Comparison of ENCODE assay signal across 7 cellular contexts in the genomic region with DNA sequence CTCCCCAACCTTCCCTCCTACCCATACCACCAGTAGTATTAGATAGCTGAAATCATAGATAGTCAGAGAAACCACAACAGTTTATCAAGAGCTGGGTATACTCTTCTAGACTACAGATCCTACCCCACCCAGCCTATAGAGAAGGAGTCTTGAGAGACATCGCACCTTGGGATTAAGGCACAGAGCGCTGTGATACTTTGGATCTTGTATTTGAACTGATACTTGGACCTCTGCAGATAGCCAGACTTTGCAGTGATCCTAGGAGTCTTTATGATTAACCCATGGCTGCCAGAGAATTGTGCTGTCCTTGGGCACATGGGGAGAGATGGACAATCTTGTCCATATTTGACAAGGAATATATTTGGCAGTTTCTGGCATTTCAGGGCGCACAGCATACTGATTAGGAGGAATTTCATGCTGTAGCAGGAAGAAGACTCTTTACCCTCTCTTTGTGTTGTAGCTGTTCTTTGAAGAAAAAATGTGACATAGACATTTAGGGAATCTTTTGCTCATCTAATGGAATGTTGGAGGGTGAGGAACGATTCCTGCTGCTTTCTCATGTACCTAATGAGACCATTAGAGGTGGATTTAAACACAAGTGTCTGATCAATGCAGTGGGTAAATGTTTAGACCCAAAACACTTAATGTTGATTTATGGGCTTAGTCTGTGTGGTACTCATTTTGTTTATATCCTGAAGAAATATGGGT. TPM values are rescaled to one million over a fixed set of nuclear protein-coding genes. Genes with fewer than 3 reads are reported as not detected.
DNase-seq lines count a peak whose midpoint lies in the region; FAIRE-seq and TF ChIP-seq lines count a peak whose summit lies in the region.

No MANE protein-coding gene starts in this region.

- peak overlapping the region; percentile 5 for H3K27ac Mint-ChIP-seq in activated T-helper 1 cell treated with anti-CD3 and anti-CD28 coated beads, Interleukin-12 subunit alpha, Interleukin-12 subunit beta, Interleukin-2, Interleukin-4 antibody, amounts not matched to agents 30 ng/mL and 10 ng/mL and 1 ng/mL, durations not matched to agents 14 hours and 24 hours and 36 hours

- peak overlapping the region; percentile 67 for H3K4me3 ChIP-seq in hepatocyte
- peak overlapping the region; percentile 53 to 68 (median 60) for H3K4me3 ChIP-seq in sigmoid colon

- peaks cover 49% of the 10 kb centered on the region for H3K79me2 ChIP-seq in hepatocyte

- no peaks in the 10 kb centered on the region for H3K27me3 Mint-ChIP-seq in activated T-helper 1 cell treated with anti-CD3 and anti-CD28 coated beads, Interleukin-12 subunit alpha, Interleukin-12 subunit beta, Interleukin-2, Interleukin-4 antibody, amounts not matched to agents 30 ng/mL and 10 ng/mL and 1 ng/mL, durations not matched to agents 14 hours and 24 hours and 36 hours (ENCODE audit: insufficient read depth)

- H3K4me1 Mint-ChIP-seq in activated T-helper 1 cell treated with anti-CD3 and anti-CD28 coated beads, Interleukin-12 subunit alpha, Interleukin-12 subunit beta, Interleukin-2, Interleukin-4 antibody, amounts not matched to agents 30 ng/mL and 10 ng/mL and 1 ng/mL, durations not matched to agents 14 hours and 24 hours and 36 hours (ENCODE audit: low read depth): peaks cover 28% of the 10 kb centered on the region

- H3K36me3 Mint-ChIP-seq in activated T-helper 1 cell treated with anti-CD3 and anti-CD28 coated beads, Interleukin-12 subunit alpha, Interleukin-12 subunit beta, Interleukin-2, Interleukin-4 antibody, amounts not matched to agents 30 ng/mL and 10 ng/mL and 1 ng/mL, durations not matched to agents 14 hours and 24 hours and 36 hours (ENCODE audit: low read depth): no peaks in the 10 kb centered on the region

- intact Hi-C loops in activated T-helper 1 cell treated with anti-CD3 and anti-CD28 coated beads, Interleukin-12 subunit alpha, Interleukin-12 subunit beta, Interleukin-2, Interleukin-4 antibody, amounts not matched to agents 30 ng/mL and 10 ng/mL and 1 ng/mL, durations not matched to agents 14 hours and 24 hours and 36 hours (cut with micrococcal nuclease): no loop called here
- intact Hi-C loops in sigmoid colon (cut with DNase I): no loop called here

- WGBS in hepatocyte (ENCODE audit: low lambda C conversion rate, missing lambda C conversion rate): 8% methylated on average over 4 of the region's 4 CpGs
- WGBS in sigmoid colon, 2 donors: 25 to 49% methylated on average over 4 of the region's 4 CpGs

- no peaks in the 10 kb centered on the region for H3K9me2 ChIP-seq in hepatocyte (replicated peaks; ENCODE audit: insufficient read depth)

- no peaks in the 10 kb centered on the region for H3K9me3 ChIP-seq in hepatocyte (ENCODE audit: low read depth)
- H3K9me3 ChIP-seq in sigmoid colon: no peaks in the 10 kb centered on the region

- H3K36me3 ChIP-seq in hepatocyte (replicated peaks; ENCODE audit: insufficient read depth, low read depth) (no peaks in the 10 kb centered on the region), sigmoid colon (no peaks in the 10 kb centered on the region)

- TF ChIP-seq CTCF in hepatocyte (IDR thresholded peaks at IDR 0.05; ENCODE audit: poor library complexity) (no peak), sigmoid colon (IDR thresholded peaks at IDR 0.05) (no peak), D721Med (IDR thresholded peaks at IDR 0.05; ENCODE audit: insufficient read depth, missing control alignments) (no peak)

- DNase-seq in HT-29 (ENCODE audit: low spot score): peak; percentile 61
- no peak for DNase-seq in activated T-helper 1 cell treated with anti-CD3 and anti-CD28 coated beads, Interleukin-12 subunit alpha, Interleukin-12 subunit beta, Interleukin-2, Interleukin-4 antibody, amounts not matched to agents 30 ng/mL and 10 ng/mL and 1 ng/mL, durations not matched to agents 14 hours and 24 hours and 36 hours (ENCODE audit: low spot score)
- DNase-seq in hepatocyte (ENCODE audit: low spot score): peak; percentile 27
- no peak for DNase-seq in sigmoid colon
- no peak for DNase-seq in SW 1271 (lab: John Stamatoyannopoulos, UW)
- DNase-seq in D721Med (ENCODE audit: insufficient read length, low spot score): no peak
- no peak for DNase-seq in activated gamma-delta T cell (lab: John Stamatoyannopoulos, UW)

- peak overlapping the region; percentile 96 for H3K27ac ChIP-seq in hepatocyte
- peak overlapping the region; percentile 90 to 94 (median 92) for H3K27ac ChIP-seq in sigmoid colon

- FAIRE-seq in D721Med (lab: Jason Lieb, UNC): no peak

- H3K9me3 Mint-ChIP-seq in activated T-helper 1 cell treated with anti-CD3 and anti-CD28 coated beads, Interleukin-12 subunit alpha, Interleukin-12 subunit beta, Interleukin-2, Interleukin-4 antibody, amounts not matched to agents 30 ng/mL and 10 ng/mL and 1 ng/mL, durations not matched to agents 14 hours and 24 hours and 36 hours: no peaks in the 10 kb centered on the region

- TF ChIP-seq EP300 in sigmoid colon (IDR thresholded peaks at IDR 0.05): no peak

- peak overlapping the region; percentile 85 for H3K4me2 ChIP-seq in hepatocyte

- peak overlapping the region; percentile 89 for H3K4me3 Mint-ChIP-seq in activated T-helper 1 cell treated with anti-CD3 and anti-CD28 coated beads, Interleukin-12 subunit alpha, Interleukin-12 subunit beta, Interleukin-2, Interleukin-4 antibody, amounts not matched to agents 30 ng/mL and 10 ng/mL and 1 ng/mL, durations not matched to agents 14 hours and 24 hours and 36 hours

- no peaks in the 10 kb centered on the region for H4K20me1 ChIP-seq in hepatocyte (ENCODE audit: insufficient read depth, poor library complexity, severe bottlenecking)

- H3K27me3 ChIP-seq in hepatocyte (no peaks in the 10 kb centered on the region), sigmoid colon (no peaks in the 10 kb centered on the region)

- H2AFZ ChIP-seq in hepatocyte: peak overlapping the region; percentile 72

- no peak for TF ChIP-seq POLR2A in sigmoid colon (IDR thresholded peaks at IDR 0.05)

- H3K4me1 ChIP-seq in hepatocyte (ENCODE audit: insufficient read depth): peaks cover 31% of the 10 kb centered on the region
- H3K4me1 ChIP-seq in sigmoid colon: peaks cover 0 to 62% (median 54%) of the 10 kb centered on the region in 4 donors

RNA-seq across cellular contexts. Expression of a gene that starts 1.0 kb away (rescaled TPM):
- total RNA-seq in HT-29 (2014; rRNA removed; shearing (Covaris generic)): 7.1 and 7.7 TPM in 2 replicates
- total RNA-seq in activated T-helper 1 cell treated with anti-CD3 and anti-CD28 coated beads, Interleukin-12 subunit alpha, Interleukin-12 subunit beta, Interleukin-2, Interleukin-4 antibody, amounts not matched to agents 30 ng/mL and 10 ng/mL and 1 ng/mL, durations not matched to agents 14 hours and 24 hours and 36 hours: 4.0 and 6.5 TPM in 2 replicates
- total RNA-seq in hepatocyte (14.6 and 15.2 TPM in 2 replicates), sigmoid colon (10 to 100 TPM; 20.6 to 33.0 (median 23.1) TPM)
- polyA plus RNA-seq in hepatocyte (15.9 and 18.8 TPM in 2 replicates), sigmoid colon (10 to 100 TPM in 1 of 3 donors, 1 to 10 TPM in 2; 8.4 to 12.3 (median 9.8) TPM)

RNA-seq across cellular contexts. Expression of a gene that starts 34.7 kb away (rescaled TPM):
- 5.7 and 6.9 TPM in 2 replicates for total RNA-seq in HT-29 (2014; rRNA removed; shearing (Covaris generic))
- 1.5 and 2.6 TPM in 2 replicates for total RNA-seq in activated T-helper 1 cell treated with anti-CD3 and anti-CD28 coated beads, Interleukin-12 subunit alpha, Interleukin-12 subunit beta, Interleukin-2, Interleukin-4 antibody, amounts not matched to agents 30 ng/mL and 10 ng/mL and 1 ng/mL, durations not matched to agents 14 hours and 24 hours and 36 hours
- 6.1 and 6.4 TPM in 2 replicates for total RNA-seq in hepatocyte
- polyA plus RNA-seq in hepatocyte: 3.3 and 3.5 TPM in 2 replicates
- total RNA-seq in sigmoid colon: 1 to 10 TPM in 2 of 4 donors, under 1 TPM in 2; 0.66 to 3.5 (median 2.0) TPM
- polyA plus RNA-seq in sigmoid colon: 1 to 10 TPM in 1 of 3 donors, not detected in 2; 1.2 TPM

RNA-seq across cellular contexts. Expression of a gene that starts 54.3 kb away (rescaled TPM):
- 4.4 and 4.5 TPM in 2 replicates for total RNA-seq in HT-29 (2014; rRNA removed; shearing (Covaris generic))
- total RNA-seq in activated T-helper 1 cell treated with anti-CD3 and anti-CD28 coated beads, Interleukin-12 subunit alpha, Interleukin-12 subunit beta, Interleukin-2, Interleukin-4 antibody, amounts not matched to agents 30 ng/mL and 10 ng/mL and 1 ng/mL, durations not matched to agents 14 hours and 24 hours and 36 hours: 5.0 and 5.5 TPM in 2 replicates
- 2.5 and 3.4 TPM in 2 replicates for total RNA-seq in hepatocyte
- polyA plus RNA-seq in hepatocyte: 3.2 TPM in 2 replicates
- 1 to 10 TPM; 1.7 to 3.1 (median 2.3) TPM for total RNA-seq in sigmoid colon
- polyA plus RNA-seq in sigmoid colon: 1 to 10 TPM; 3.0 to 4.6 (median 3.2) TPM

Comparison
In these comparisons a context has a peak if more than half of its experiments do, and no peak if none do; other contexts are left out.
1. DNase-seq: peak in HT-29 (single experiment) and hepatocyte (single experiment); none in activated T-helper 1 cell treated with anti-CD3 and anti-CD28 coated beads, Interleukin-12 subunit alpha, Interleukin-12 subunit beta, Interleukin-2, Interleukin-4 antibody, amounts not matched to agents 30 ng/mL and 10 ng/mL and 1 ng/mL, durations not matched to agents 14 hours and 24 hours and 36 hours (single experiment), sigmoid colon (single experiment), SW 1271 (0 of 2), D721Med (single experiment) and activated gamma-delta T cell (single experiment).